Comparison of ENCODE assay signal across 8 cellular contexts in genomic region chr3:196518999-196519737, GRCh38. TPM values are rescaled to one million over a fixed set of nuclear protein-coding genes. Genes with fewer than 3 reads are reported as not detected.
DNase-seq lines count a peak whose midpoint lies in the region; ATAC-seq, FAIRE-seq and TF ChIP-seq lines count a peak whose summit lies in the region.

No MANE protein-coding gene starts in this region.

- no peak overlapping the region for H3K27ac ChIP-seq in psoas muscle

- peak; percentile 61 for TF ChIP-seq CTCF in AG10803 (conservative IDR thresholded peaks at IDR 0.05; ENCODE audit: low read length)
- TF ChIP-seq CTCF in fibroblast of the aortic adventitia (IDR thresholded peaks at IDR 0.05; ENCODE audit: insufficient read depth, low read length): peak; percentile 65
- peak; percentile 76 for TF ChIP-seq CTCF in psoas muscle (IDR thresholded peaks at IDR 0.05)

- H3K9me3 ChIP-seq in psoas muscle: peaks cover 12% of the 10 kb centered on the region

- FAIRE-seq in GM12891 (lab: Jason Lieb, UNC): peak; percentile 54

- whole genome bisulfite sequencing in psoas muscle, 3 donors: 37 to 46% (median 38%) methylated on average over 12 of the region's 12 CpGs

- DNase-seq in AG10803 (ENCODE audit: low read depth) (peak; percentile 73), GM12891 (ENCODE audit: insufficient read length, low spot score) (no peak), NOMO-1 treated with DMSO at 0.1 percent for 48 hours (lab: John Stamatoyannopoulos, UW; ENCODE audit: unreplicated experiment) (peak; percentile 79), activated T-cell treated with anti-CD3 and anti-CD28 coated beads for 4 hours (peak; percentile 44), fibroblast of the aortic adventitia (ENCODE audit: low read depth) (peak; percentile 91), psoas muscle (peak; percentile 53 to 75), hippocampal formation (lab: John Stamatoyannopoulos, UW) (no peak)

- H3K27me3 ChIP-seq in psoas muscle (ENCODE audit: insufficient read depth in 3 of 3, low read length in 2 of 3): no peaks in the 10 kb centered on the region

- ATAC-seq in psoas muscle: peak; percentile 82 to 88 (median 85)
- ATAC-seq in GM19351 (IDR thresholded peaks at IDR 0.05; ENCODE audit: unreplicated experiment): no peak

- H3K4me1 ChIP-seq in psoas muscle: peaks cover 11% of the 10 kb centered on the region

- intact Hi-C loops in psoas muscle (cut with DNase I): loop anchor here (1.0 to 10.0 kb wide), 3 partner anchors 33 to 267 kb away; no protein-coding TSS in a partner anchor

- H3K36me3 ChIP-seq in psoas muscle (ENCODE audit: insufficient read depth in 1 of 2, low read depth in 1 of 2): no peaks in the 10 kb centered on the region

- H3K4me3 ChIP-seq in AG10803 (ENCODE audit: low read length) (no peak overlapping the region), fibroblast of the aortic adventitia (ENCODE audit: low read depth, low read length) (no peak overlapping the region), psoas muscle (no peak overlapping the region)

- TF ChIP-seq POLR2A in GM12891 (IDR thresholded peaks at IDR 0.05; ENCODE audit: low read depth, low read length): no peak

TF ChIP-seq in GM12891, 5 proteins besides CTCF, POLR2A, EP300 and RAD21:
- TF ChIP-seq POLR2AphosphoS5 (IDR thresholded peaks at IDR 0.05; ENCODE audit: low read depth, low read length): no peak
- no peak for TF ChIP-seq POU2F2 (IDR thresholded peaks at IDR 0.05; ENCODE audit: low read depth, low read length)
- TF ChIP-seq TAF1 (IDR thresholded peaks at IDR 0.05; ENCODE audit: low read depth, low read length): no peak
- TF ChIP-seq PAX5 (IDR thresholded peaks at IDR 0.05; ENCODE audit: insufficient read depth, low read length, severe bottlenecking): no peak
- TF ChIP-seq SPI1 (IDR thresholded peaks at IDR 0.05; ENCODE audit: low read depth, low read length): no peak

RNA-seq across cellular contexts. Expression of gene SMCO1, which starts 4.0 kb away (rescaled TPM):
- polyA plus RNA-seq in GM12891 (2012; ENCODE audit: low read depth, missing spikeins): 0.05 TPM
- total RNA-seq in fibroblast of the aortic adventitia (ENCODE audit: low replicate concordance) (not detected in 2 replicates), psoas muscle (10 to 100 TPM in 2 of 4 donors, 1 to 10 TPM in 2; 1.2 to 16.9 (median 8.8) TPM)
- polyA plus RNA-seq in psoas muscle: 10 to 100 TPM in 1 of 3 donors, 1 to 10 TPM in 2; 4.1 to 11.4 (median 5.2) TPM

RNA-seq across cellular contexts. Expression of gene RNF168, which starts 15.6 kb away (rescaled TPM):
- 18.2 TPM for polyA plus RNA-seq in GM12891 (2012; ENCODE audit: low read depth, missing spikeins)
- total RNA-seq in fibroblast of the aortic adventitia (ENCODE audit: low replicate concordance) (32.4 and 35.4 TPM in 2 replicates), psoas muscle (10 to 100 TPM in 3 of 4 donors, 1 to 10 TPM in 1; 9.9 to 22.1 (median 15.8) TPM)
- polyA plus RNA-seq in psoas muscle: 10 to 100 TPM in 1 of 3 donors, 1 to 10 TPM in 2; 3.6 to 11.6 (median 9.9) TPM

RNA-seq across cellular contexts. Expression of gene WDR53, which starts 49.2 kb away (rescaled TPM):
- polyA plus RNA-seq in GM12891 (2012; ENCODE audit: low read depth, missing spikeins): 11.6 TPM
- total RNA-seq in fibroblast of the aortic adventitia (ENCODE audit: low replicate concordance) (6.5 and 7.1 TPM in 2 replicates), psoas muscle (10 to 100 TPM in 2 of 4 donors, 1 to 10 TPM in 2; 4.4 to 15.9 (median 10.4) TPM)
- polyA plus RNA-seq in psoas muscle: 10 to 100 TPM in 2 of 3 donors, 1 to 10 TPM in 1; 8.5 to 18.9 (median 10.5) TPM

RNA-seq across cellular contexts. Expression of gene FBXO45, which starts 49.3 kb away (rescaled TPM):
- polyA plus RNA-seq in GM12891 (2012; ENCODE audit: low read depth, missing spikeins): 9.3 TPM
- total RNA-seq in fibroblast of the aortic adventitia (ENCODE audit: low replicate concordance): 8.3 and 14.0 TPM in 2 replicates
- 10 to 100 TPM; 11.0 to 21.1 (median 14.6) TPM for total RNA-seq in psoas muscle
- 10 to 100 TPM in 2 of 3 donors, 1 to 10 TPM in 1; 9.2 to 37.0 (median 20.4) TPM for polyA plus RNA-seq in psoas muscle

Comparison
In these comparisons a context has a peak if more than half of its experiments do, and no peak if none do; other contexts are left out.
1. DNase-seq: peak in AG10803 (single experiment), NOMO-1 treated with DMSO at 0.1 percent for 48 hours (single experiment), activated T-cell treated with anti-CD3 and anti-CD28 coated beads for 4 hours (single experiment), fibroblast of the aortic adventitia (single experiment) and psoas muscle (2 of 2); none in GM12891 (single experiment) and hippocampal formation (0 of 2).
2. Peak in every context shown above with its lines, with median percentiles within 50 percentile points of each other: CTCF ChIP-seq.